ENCODE assay signal across 22 cellular contexts in the genomic region with DNA sequence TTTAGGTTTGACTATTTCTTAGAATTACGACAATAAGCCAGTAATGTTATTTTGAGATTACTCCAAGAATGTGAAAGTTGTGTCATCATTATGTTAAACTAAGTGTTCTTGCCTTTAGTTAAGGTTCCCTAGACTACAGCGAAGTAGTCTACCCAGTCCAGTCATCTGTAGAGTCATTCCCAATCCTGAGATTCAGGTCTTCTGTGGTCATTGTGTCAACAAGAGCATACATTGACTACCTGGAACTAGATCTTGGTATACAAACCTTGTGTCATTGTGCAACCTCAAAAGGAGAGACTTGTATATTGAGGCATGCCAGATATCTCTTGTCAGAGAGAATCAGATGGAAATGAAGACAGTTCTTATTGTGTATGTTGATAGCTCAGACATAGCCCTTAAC.
"Had no signal": no experiment of that assay in that cellular context is flagged by ENCODE, and none has a peak within 500 bp of the region (broad histone marks: within the 10 kb centered on the region; RNA-seq: fewer than 3 reads in every experiment).

No MANE protein-coding gene starts in this region.

- H3K27me3 ChIP-seq: esophagus muscularis mucosa, heart right ventricle, pancreas had no signal

- FAIRE-seq: endometrium, pancreas had no signal

- DNase-seq: activated CD4-positive, alpha-beta memory T cell treated with anti-CD3 and anti-CD28 coated beads, Interleukin-2, amount 10 ng/mL, durations not matched to agents 7 days and 5 days; activated CD4-positive, alpha-beta T cell treated with anti-CD3 and anti-CD28 coated beads for 48 hours; activated CD4-positive, CD25-positive, alpha-beta regulatory T cell; activated effector memory CD4-positive, alpha-beta T cell treated with anti-CD3 and anti-CD28 coated beads, Interleukin-2, amount 50 U/mL, for 16 hours; activated naive CD8-positive, alpha-beta T cell treated with anti-CD3 and anti-CD28 coated beads, Interleukin-2, amount 10 ng/mL, durations not matched to agents 7 days and 5 days; activated T-cell treated with anti-CD3 and anti-CD28 coated beads, Interleukin-2, amount 50 U/mL, for 72 hours; heart right ventricle; mesenchymal stem cell; mucosa of descending colon; naive B cell; pancreas; SK-N-SH; stimulated activated CD4-positive, alpha-beta T cell treated with anti-CD3 and anti-CD28 coated beads, Interleukin-4, amount 100 ng/mL, for 1 hour; T-cell; T-helper 9 cell had no signal

- H3K4me3 Mint-ChIP-seq: activated CD4-positive, alpha-beta memory T cell treated with anti-CD3 and anti-CD28 coated beads, Interleukin-2, amount 10 ng/mL, durations not matched to agents 7 days and 5 days; activated naive CD8-positive, alpha-beta T cell treated with anti-CD3 and anti-CD28 coated beads, Interleukin-2, amount 10 ng/mL, durations not matched to agents 7 days and 5 days; activated T-cell treated with anti-CD3 and anti-CD28 coated beads, Interleukin-2, amount 50 U/mL, for 72 hours; brain; naive B cell; T-cell had no signal

- H3K27ac ChIP-seq: coronary artery, esophagus muscularis mucosa, heart right ventricle, pancreas, thoracic aorta had no signal

- ATAC-seq: activated T-cell treated with anti-CD3 and anti-CD28 coated beads, Interleukin-2, amount 50 U/mL, for 72 hours; heart right ventricle; mucosa of descending colon; pancreas; sciatic nerve; T-cell had no signal

- H3K4me1 ChIP-seq: esophagus muscularis mucosa, heart right ventricle, pancreas had no signal

- H3K27ac Mint-ChIP-seq: activated CD4-positive, alpha-beta memory T cell treated with anti-CD3 and anti-CD28 coated beads, Interleukin-2, amount 10 ng/mL, durations not matched to agents 7 days and 5 days; activated naive CD8-positive, alpha-beta T cell treated with anti-CD3 and anti-CD28 coated beads, Interleukin-2, amount 10 ng/mL, durations not matched to agents 7 days and 5 days; brain had no signal

- H3K9ac ChIP-seq: SK-N-SH had no signal

- H3K4me3 ChIP-seq: coronary artery, esophagus muscularis mucosa, heart right ventricle, mucosa of descending colon, pancreas, smooth muscle cell, thoracic aorta had no signal

- H3K4me2 ChIP-seq: SK-N-SH, smooth muscle cell had no signal

- H3K4me1 Mint-ChIP-seq: naive B cell had no signal

- H3K27me3 Mint-ChIP-seq: activated CD4-positive, alpha-beta memory T cell treated with anti-CD3 and anti-CD28 coated beads, Interleukin-2, amount 10 ng/mL, durations not matched to agents 7 days and 5 days; activated naive CD8-positive, alpha-beta T cell treated with anti-CD3 and anti-CD28 coated beads, Interleukin-2, amount 10 ng/mL, durations not matched to agents 7 days and 5 days; brain; naive B cell; T-cell had no signal

- H3K9me3 Mint-ChIP-seq: activated CD4-positive, alpha-beta memory T cell treated with anti-CD3 and anti-CD28 coated beads, Interleukin-2, amount 10 ng/mL, durations not matched to agents 7 days and 5 days; activated naive CD8-positive, alpha-beta T cell treated with anti-CD3 and anti-CD28 coated beads, Interleukin-2, amount 10 ng/mL, durations not matched to agents 7 days and 5 days; activated T-cell treated with anti-CD3 and anti-CD28 coated beads, Interleukin-2, amount 50 U/mL, for 72 hours; brain; naive B cell; T-cell had no signal

- H3K9me3 ChIP-seq: esophagus muscularis mucosa, heart right ventricle, mucosa of descending colon, pancreas, SK-N-SH, thoracic aorta had no signal
